Comparison of ENCODE assay signal across 8 cellular contexts in genomic region chr12:15982471-15982870, GRCh38.
DNase-seq lines count a peak whose midpoint lies in the region; ATAC-seq and TF ChIP-seq lines count a peak whose summit lies in the region.

No MANE protein-coding gene starts in this region.

- H3K36me3 Mint-ChIP-seq in Caco-2 (ENCODE audit: insufficient read depth, unreplicated experiment) (peaks cover 38% of the 10 kb centered on the region), CD14-positive monocyte (peaks cover 47 to 68% of the 10 kb centered on the region in 2 donors)

- H3K27ac Mint-ChIP-seq in Caco-2 (ENCODE audit: unreplicated experiment) (no peak overlapping the region), CD14-positive monocyte (no peak overlapping the region)

- DNase-seq in Caco-2, result no peak
- DNase-seq in T47D (ENCODE audit: low read depth in 1 of 2, low spot score in 1 of 2), result peak; percentile 32 to 36
- peak; percentile 63 to 71 for DNase-seq in lung microvascular endothelial cell (ENCODE audit: low read depth in 2 of 2)
- DNase-seq in globus pallidus (ENCODE audit: low spot score), result no peak
- DNase-seq in NCI-H524 treated with DMSO at 0.1 percent for 48 hours (lab: John Stamatoyannopoulos, UW), result no peak
- DNase-seq in CD14-positive monocyte (ENCODE audit: low spot score), result no peak

- intact Hi-C loops in Caco-2 (cut with micrococcal nuclease; ENCODE audit: unreplicated experiment), result loop anchor here (5.0 kb wide), 1 partner anchor 380 kb away; no protein-coding TSS in a partner anchor
- intact Hi-C loops in CD14-positive monocyte (cut with micrococcal nuclease), result no loop called here

- H3K4me3 ChIP-seq in Caco-2 (ENCODE audit: low read depth, low read length) (no peak overlapping the region), Loucy (ENCODE audit: low read length, poor library complexity, severe bottlenecking) (no peak overlapping the region)

- H3K4me2 ChIP-seq in Loucy (ENCODE audit: low read depth, low read length, poor library complexity, severe bottlenecking), result no peak overlapping the region

- H2AFZ ChIP-seq in Loucy (ENCODE audit: low read length), result no peak overlapping the region

- CTCF ChIA-PET in Caco-2 (lab: Charles Lee), result no interaction called here

- H3K9me3 Mint-ChIP-seq in Caco-2 (ENCODE audit: unreplicated experiment) (no peaks in the 10 kb centered on the region), CD14-positive monocyte (peaks cover 0 to 5% (median 4%) of the 10 kb centered on the region in 7 donors)

- H3K27me3 Mint-ChIP-seq in Caco-2 (ENCODE audit: insufficient read depth, unreplicated experiment) (no peaks in the 10 kb centered on the region), CD14-positive monocyte (ENCODE audit: low read depth in 3 of 3) (peaks cover 0 to 2% (median 0%) of the 10 kb centered on the region in 3 donors)

- H3K9ac ChIP-seq in Loucy (ENCODE audit: low read depth, low read length, poor library complexity, severe bottlenecking), result no peak overlapping the region

- BruUV-seq in Caco-2 (replicated peaks; lab: Mats Ljungman, UMichigan), result no TSS peak

- in situ Hi-C loops in T47D (cut with HindIII; ENCODE audit: low pct_unique_long_range_greater_than_20kb, low sequenced_read_pairs), result no loop called here

- no peaks in the 10 kb centered on the region for H3K27me3 ChIP-seq in Caco-2 (replicated peaks; ENCODE audit: control insufficient read depth, insufficient read depth, low read length)
- H3K27me3 ChIP-seq in Loucy (ENCODE audit: insufficient read depth, low read length, poor library complexity, severe bottlenecking), result no peaks in the 10 kb centered on the region

- H3K36me3 ChIP-seq in Caco-2 (ENCODE audit: control insufficient read depth, insufficient read depth, low read length) (peaks cover 4% of the 10 kb centered on the region; the same call in 1 of the 2 replicates), Loucy (ENCODE audit: insufficient read depth, low read length) (peaks cover 15% of the 10 kb centered on the region; the same call in 1 of the 2 replicates)

- H3K4me1 ChIP-seq in Caco-2, result peaks cover 33% of the 10 kb centered on the region
- H3K4me1 ChIP-seq in Loucy (ENCODE audit: insufficient read depth, low read length, poor library complexity, severe bottlenecking), result no peaks in the 10 kb centered on the region

- H3K9me2 ChIP-seq in Loucy (replicated peaks; ENCODE audit: low read depth, low read length), result no peaks in the 10 kb centered on the region

- TF ChIP-seq CTCF in Caco-2 (IDR thresholded peaks at IDR 0.05; ENCODE audit: insufficient read depth in 1 of 2, low read depth in 1 of 2, low read length in 1 of 2, severe bottlenecking in 1 of 2, unreplicated experiment in 1 of 2) (peak; percentile 39 to 40), Loucy (conservative IDR thresholded peaks at IDR 0.05; ENCODE audit: low read length) (peak; percentile 53), CD14-positive monocyte (IDR thresholded peaks at IDR 0.05) (no peak)

- H3K79me2 ChIP-seq in Loucy (ENCODE audit: insufficient read depth, low read length), result no peaks in the 10 kb centered on the region

- no peaks in the 10 kb centered on the region for H3K9me3 ChIP-seq in Caco-2
- H3K9me3 ChIP-seq in Loucy (ENCODE audit: insufficient read depth, low read depth, low read length), result no peaks in the 10 kb centered on the region

- no peaks in the 10 kb centered on the region for H4K20me1 ChIP-seq in Loucy (ENCODE audit: insufficient read depth, low read length, poor library complexity, severe bottlenecking)

- H3F3A ChIP-seq in Loucy (ENCODE audit: low read depth), result no peaks in the 10 kb centered on the region

- ATAC-seq in GM18870 (IDR thresholded peaks at IDR 0.05; ENCODE audit: unreplicated experiment), result no peak

- no peak overlapping the region for H3K4me3 Mint-ChIP-seq in Caco-2 (ENCODE audit: unreplicated experiment)
- no peak overlapping the region for H3K4me3 Mint-ChIP-seq in CD14-positive monocyte

- H3K4me1 Mint-ChIP-seq in Caco-2 (ENCODE audit: low read depth, unreplicated experiment) (peaks cover 46% of the 10 kb centered on the region), CD14-positive monocyte (peaks cover 2% of the 10 kb centered on the region)

- POLR2A ChIA-PET in Caco-2 (lab: Charles Lee), result interaction anchor here (0.7 kb wide), 1 partner anchor 31 kb away, joined by 4 read pairs; no protein-coding TSS in a partner anchor

Comparison
In these comparisons a context has a peak if more than half of its experiments do, and no peak if none do; other contexts are left out.
1. DNase-seq: peak in T47D (2 of 2) and lung microvascular endothelial cell (2 of 2); none in Caco-2 (0 of 2), globus pallidus (single experiment), NCI-H524 treated with DMSO at 0.1 percent for 48 hours (single experiment) and CD14-positive monocyte (single experiment).